Comparison of ENCODE assay signal across 1 cellular context in genomic region chr16:89507219-89507833, GRCh38.
TF ChIP-seq lines count a peak whose summit lies in the region.

No MANE protein-coding gene starts in this region.

TF ChIP-seq in IMR-90, 13 proteins besides CTCF, POLR2A, EP300 and RAD21 (continued from another document):
- no peak for TF ChIP-seq NFE2L2 (IDR thresholded peaks at IDR 0.05; ENCODE audit: low read depth, low read length)
- TF ChIP-seq CHD1 (IDR thresholded peaks at IDR 0.05; ENCODE audit: low read depth, low read length) = no peak
TF ChIP-seq in IMR-90: peak in this region for 0.
